ENCODE assay signal across 14 cellular contexts in genomic region chr16:87992142-87992541, GRCh38. TPM values are rescaled to one million over a fixed set of nuclear protein-coding genes. Genes with fewer than 3 reads are reported as not detected.
DNase-seq lines count a peak whose midpoint lies in the region; ATAC-seq, FAIRE-seq and TF ChIP-seq lines count a peak whose summit lies in the region.
"Not testable (repeated sequence)": the region's sequence is repeated elsewhere in the genome, so short reads cannot be mapped to it uniquely, and the experiment has no call there.
"Had no signal": no experiment of that assay in that cellular context is flagged by ENCODE, and none has a peak within 500 bp of the region (broad histone marks: within the 10 kb centered on the region; RNA-seq: fewer than 3 reads in every experiment).

No MANE protein-coding gene starts in this region.

- H2BK5ac ChIP-seq in H1 (ENCODE audit: low read depth, low read length) = not testable (repeated sequence)

- FAIRE-seq in A549 (lab: Jason Lieb, UNC); H1 (lab: Jason Lieb, UNC); HepG2 (lab: Jason Lieb, UNC): not testable (repeated sequence)

- H3K27me3 ChIP-seq in H1 (replicated peaks in 1 of 4; ENCODE audit: control insufficient read depth in 3 of 4, extremely low read depth in 1 of 4, insufficient read depth in 3 of 4, low read length in 3 of 4); HepG2 (ENCODE audit: control insufficient read depth in 1 of 2, insufficient read depth in 2 of 2, low read length in 2 of 2): not testable (repeated sequence)

- in situ Hi-C loops in HepG2 (cut with HindIII; ENCODE audit: extremely low pct_ligation_motif_present, low pct_unique_long_range_greater_than_20kb) = not testable (repeated sequence)

- not testable (repeated sequence) for DNase-seq in A549 (ENCODE audit: low read depth in 1 of 2, low spot score in 1 of 2); activated CD8-positive, alpha-beta T cell treated with anti-CD3 and anti-CD28 coated beads for 36 hours; H1 (ENCODE audit: low read depth in 1 of 2, low spot score in 2 of 2); HepG2 (ENCODE audit: low spot score)

- not testable (repeated sequence) for H3K18ac ChIP-seq in H1 (ENCODE audit: extremely low read depth, low read length)

- H3K9ac ChIP-seq in H1 (replicated peaks in 1 of 4; ENCODE audit: extremely low read depth in 1 of 4, low read depth in 3 of 4, low read length in 3 of 4); HepG2 (ENCODE audit: insufficient read depth, low read depth, low read length): not testable (repeated sequence)

- not testable (repeated sequence) for TF ChIP-seq RAD21 in A549 (conservative IDR thresholded peaks at IDR 0.05 in 1 of 2, IDR thresholded peaks at IDR 0.05 in 1 of 2); H1 (IDR thresholded peaks at IDR 0.05 in 1 of 2, conservative IDR thresholded peaks at IDR 0.05 in 1 of 2; ENCODE audit: low read depth in 2 of 2, low read length in 2 of 2); HepG2 (CRISPR knock-in tag; IDR thresholded peaks at IDR 0.05)

- CTCF ChIA-PET in A549 (lab: Yijun Ruan, JAX); activated CD8-positive, alpha-beta T cell treated with anti-CD3 and anti-CD28 coated beads for 36 hours (lab: Charles Lee); H1 (lab: Charles Lee; ENCODE audit: partially characterized antibody); HepG2 (lab: Yijun Ruan, JAX; ENCODE audit: low intra/inter-chr PET ratio, low total read pairs): not testable (repeated sequence)

- not testable (repeated sequence) for ATAC-seq in A549; activated CD8-positive, alpha-beta T cell treated with anti-CD3 and anti-CD28 coated beads for 36 hours; HepG2

- H3K79me1 ChIP-seq in H1 (ENCODE audit: low read depth, low read length) = not testable (repeated sequence)

- not testable (repeated sequence) for H4K20me1 ChIP-seq in H1 (replicated peaks in 1 of 2; ENCODE audit: control insufficient read depth in 1 of 2, insufficient read depth in 2 of 2, low read length in 2 of 2); HepG2 (ENCODE audit: insufficient read depth, low read length)

- not testable (repeated sequence) for H3K9me3 Mint-ChIP-seq in activated CD8-positive, alpha-beta T cell treated with anti-CD3 and anti-CD28 coated beads for 36 hours

- H3K79me2 ChIP-seq in H1 (ENCODE audit: control insufficient read depth in 1 of 2, insufficient read depth in 2 of 2, low read length in 2 of 2); HepG2 (ENCODE audit: insufficient read depth, low read length): not testable (repeated sequence)

- not testable (repeated sequence) for H4K91ac ChIP-seq in H1 (replicated peaks; ENCODE audit: insufficient read length, low read length)

- H3K56ac ChIP-seq in H1 (replicated peaks; ENCODE audit: insufficient read length, low read depth, low read length) = not testable (repeated sequence)

- intact Hi-C loops in activated CD8-positive, alpha-beta T cell treated with anti-CD3 and anti-CD28 coated beads for 36 hours (cut with micrococcal nuclease); HepG2 (cut with micrococcal nuclease; ENCODE audit: unreplicated experiment): not testable (repeated sequence)

- not testable (repeated sequence) for H3K4ac ChIP-seq in H1 (replicated peaks; ENCODE audit: insufficient read length, low read depth, low read length)

- not testable (repeated sequence) for H2AFZ ChIP-seq in H1 (ENCODE audit: low read length); HepG2 (ENCODE audit: low read length)

- not testable (repeated sequence) for H2BK120ac ChIP-seq in H1 (replicated peaks; ENCODE audit: low read depth, low read length)

- H3K4me3 ChIP-seq in A549; H1 (ENCODE audit: extremely low read depth in 1 of 4, insufficient read depth in 2 of 4, low read depth in 3 of 4, low read length in 4 of 4); HepG2 (replicated peaks in 1 of 3; ENCODE audit: insufficient read depth in 1 of 3, low read depth in 2 of 3, low read length in 3 of 3): not testable (repeated sequence)

- H3K14ac ChIP-seq in H1 (ENCODE audit: insufficient read length) = not testable (repeated sequence)

- H3K9me3 ChIP-seq in A549; H1 (ENCODE audit: insufficient read depth in 2 of 2, low read depth in 1 of 2, low read length in 1 of 2); HepG2 (ENCODE audit: low read length): not testable (repeated sequence)

- not testable (repeated sequence) for H2BK15ac ChIP-seq in H1 (ENCODE audit: low read length)

- not testable (repeated sequence) for H3K23ac ChIP-seq in H1 (ENCODE audit: insufficient read length)

- H3K23me2 ChIP-seq in H1 (ENCODE audit: low read depth, low read length) = not testable (repeated sequence)

- H2BK20ac ChIP-seq in H1 (ENCODE audit: low read length) = not testable (repeated sequence)

- not testable (repeated sequence) for H3K4me3 Mint-ChIP-seq in activated CD8-positive, alpha-beta T cell treated with anti-CD3 and anti-CD28 coated beads for 36 hours

- not testable (repeated sequence) for H2AK5ac ChIP-seq in H1 (ENCODE audit: low read depth, low read length)

- not testable (repeated sequence) for H4K8ac ChIP-seq in H1 (ENCODE audit: extremely low read depth, insufficient read depth, low read length)

- H3K4me1 Mint-ChIP-seq in activated CD8-positive, alpha-beta T cell treated with anti-CD3 and anti-CD28 coated beads for 36 hours (ENCODE audit: low read depth) = not testable (repeated sequence)

- TF ChIP-seq EP300 in A549 (IDR thresholded peaks at IDR 0.05); H1 (IDR thresholded peaks at IDR 0.05; ENCODE audit: borderline replicate concordance in 1 of 2, low read depth in 2 of 2, low read length in 2 of 2); HepG2 (IDR thresholded peaks at IDR 0.05; ENCODE audit: low read depth in 2 of 2, low read length in 2 of 2); HepG2 (CRISPR knock-in tag; IDR thresholded peaks at IDR 0.05; ENCODE audit: borderline replicate concordance): not testable (repeated sequence)

- not testable (repeated sequence) for H3K27me3 Mint-ChIP-seq in activated CD8-positive, alpha-beta T cell treated with anti-CD3 and anti-CD28 coated beads for 36 hours

- BruUV-seq in HepG2 (replicated peaks; lab: Mats Ljungman, UMichigan) = not testable (repeated sequence)

- POLR2A ChIA-PET in A549 (lab: Yijun Ruan, JAX); activated CD8-positive, alpha-beta T cell treated with anti-CD3 and anti-CD28 coated beads for 36 hours (lab: Charles Lee); H1 (lab: Charles Lee; ENCODE audit: partially characterized antibody); HepG2 (lab: Yijun Ruan, JAX): not testable (repeated sequence)

- peaks cover 10% of the 10 kb centered on the region for H3K36me3 Mint-ChIP-seq in activated CD8-positive, alpha-beta T cell treated with anti-CD3 and anti-CD28 coated beads for 36 hours (ENCODE audit: low read depth)

- WGBS in A549 (ENCODE audit: missing lambda C conversion rate) = 91% methylated on average over 7 of the region's 7 CpGs
- WGBS in H1 (ENCODE audit: extremely low coverage in 1 of 2, insufficient coverage in 1 of 2, insufficient read length in 1 of 2, insufficient replicate concordance in 2 of 2, low coverage in 1 of 2, low lambda C conversion rate in 2 of 2, missing lambda C conversion rate in 1 of 2), 2 experiments = 99% methylated on average over 7 of the region's 7 CpGs; no CpG with 5 or more reads in 1 of the 2 experiments
- 92% methylated on average over 7 of the region's 7 CpGs for WGBS in HepG2 (ENCODE audit: low lambda C conversion rate)

- not testable (repeated sequence) for H3K36me3 ChIP-seq in H1 (ENCODE audit: control insufficient read depth in 2 of 4, insufficient read depth in 4 of 4, low read length in 3 of 4)
- peaks cover 1 to 19% of the 10 kb centered on the region in 2 experiments; a peak in 2 of 5 replicates for H3K36me3 ChIP-seq in HepG2 (replicated peaks in 1 of 2; ENCODE audit: control insufficient read depth in 1 of 2, insufficient read depth in 2 of 2, low read length in 2 of 2)

- H3K4me2 ChIP-seq in A549; H1 (ENCODE audit: insufficient read depth in 1 of 2, low read depth in 2 of 2, low read length in 2 of 2); HepG2 (ENCODE audit: low read depth, low read length): not testable (repeated sequence)

- TF ChIP-seq CTCF in A549 (IDR thresholded peaks at IDR 0.05); activated CD8-positive, alpha-beta T cell treated with anti-CD3 and anti-CD28 coated beads for 36 hours (IDR thresholded peaks at IDR 0.05); H1 (IDR thresholded peaks at IDR 0.05; ENCODE audit: control extremely low read depth in 1 of 3, insufficient read depth in 1 of 3, low read depth in 1 of 3, low read length in 3 of 3); HepG2 (CRISPR knock-in tag; IDR thresholded peaks at IDR 0.05): not testable (repeated sequence)

- not testable (repeated sequence) for H3K27ac ChIP-seq in A549; H1 (ENCODE audit: low read depth, low read length); HepG2 (ENCODE audit: extremely low read length, insufficient read depth, low read length)

- not testable (repeated sequence) for H3K4me1 ChIP-seq in A549; H1 (replicated peaks in 1 of 4; ENCODE audit: control insufficient read depth in 3 of 4, insufficient read depth in 4 of 4, low read length in 3 of 4); HepG2 (ENCODE audit: insufficient read depth, low read length)

- not testable (repeated sequence) for H4K5ac ChIP-seq in H1 (ENCODE audit: insufficient read length, low read depth, low read length)

- H3K27ac Mint-ChIP-seq in activated CD8-positive, alpha-beta T cell treated with anti-CD3 and anti-CD28 coated beads for 36 hours = peak overlapping the region; percentile 0

- not testable (repeated sequence) for TF ChIP-seq POLR2A in A549 (IDR thresholded peaks at IDR 0.05; ENCODE audit: low read length); H1 (IDR thresholded peaks at IDR 0.05; ENCODE audit: control extremely low read depth in 1 of 2, low read depth in 2 of 2, low read length in 2 of 2); HepG2 (IDR thresholded peaks at IDR 0.05; ENCODE audit: insufficient read depth in 1 of 2, low read depth in 2 of 2, low read length in 2 of 2)

- not testable (repeated sequence) for H2BK12ac ChIP-seq in H1 (ENCODE audit: low read depth, low read length)

RNA-seq across cellular contexts. Expression of gene BANP, which starts 40.9 kb away (rescaled TPM):
- 17.1 and 18.1 TPM in 2 replicates for polyA plus RNA-seq in A549 (2011; rRNA removed)
- polyA plus RNA-seq in A549 (2012; cell fraction: cytosol; rRNA removed) = 26.4 and 27.3 TPM in 2 replicates
- polyA plus RNA-seq in A549 (2012; cell fraction: nucleus; rRNA removed) = 52.3 and 59.7 TPM in 2 replicates
- 13.6 to 17.2 TPM (median 16.5 TPM) in 3 replicates for polyA plus RNA-seq in A549 (2017; fragmentation: RNase III; extraction: RNeasy Plus Mini Kit Qiagen cat#74134 plus additional on column Dnase treatment)
- polyA minus RNA-seq in A549 (2011; rRNA and poly(A)+ RNA removed) = 30.8 and 44.8 TPM in 2 replicates
- total RNA-seq in activated CD8-positive, alpha-beta T cell treated with anti-CD3 and anti-CD28 coated beads for 36 hours = 10 to 100 TPM; 32.1 to 36.1 TPM
- 39.3 and 39.8 TPM in 2 replicates for total RNA-seq in H1 (2021; fragmentation: NEBNext Ultra II Directional; extraction: Animal tissue kit (Norgen Biotek cat#: 25700))
- polyA plus RNA-seq in H1 (2011; rRNA removed) = 25.8 and 29.0 TPM in 2 replicates
- polyA plus RNA-seq in H1 (2011; cell fraction: cytosol; rRNA removed) = 33.5 TPM
- 65.3 TPM for polyA plus RNA-seq in H1 (2011; cell fraction: nucleus; rRNA removed)
- 20.1 to 25.9 TPM (median 23.8 TPM) in 4 replicates for polyA plus RNA-seq in H1 (2012, experiment 1 of 2)
- polyA plus RNA-seq in H1 (2012, experiment 2 of 2) = 21.4 TPM
- 20.6 TPM for polyA plus RNA-seq in H1 (2013, experiment 1 of 2)
- polyA plus RNA-seq in H1 (2013, experiment 2 of 2) = 21.1 TPM
- 45.5 and 52.3 TPM in 2 replicates for polyA minus RNA-seq in H1 (2011; rRNA and poly(A)+ RNA removed)
- 25.0 TPM for polyA minus RNA-seq in H1 (2011; cell fraction: cytosol; rRNA and poly(A)+ RNA removed)
- polyA minus RNA-seq in H1 (2011; cell fraction: nucleus; rRNA and poly(A)+ RNA removed) = 52.7 TPM
- total RNA-seq in HepG2 (2016; rRNA removed; fragmentation: Illumina TruSeq; extraction: Trizol) = 13.0 and 20.2 TPM in 2 replicates
- 63.3 and 63.4 TPM in 2 replicates for total RNA-seq in HepG2 (2016; cell fraction: cytosol; rRNA removed; fragmentation: Illumina TruSeq; extraction: Trizol; ENCODE audit: low read depth)
- total RNA-seq in HepG2 (2016; cell fraction: insoluble cytoplasmic fraction; rRNA removed; fragmentation: Illumina TruSeq; extraction: Trizol) = 11.2 and 21.0 TPM in 2 replicates
- 26.8 and 28.3 TPM in 2 replicates for total RNA-seq in HepG2 (2016; cell fraction: membrane; rRNA removed; fragmentation: Illumina TruSeq; extraction: Trizol)
- total RNA-seq in HepG2 (2016; cell fraction: nucleus; rRNA removed; fragmentation: Illumina TruSeq; extraction: Trizol) = 25.5 and 26.4 TPM in 2 replicates
- polyA plus RNA-seq in HepG2 (2011; rRNA removed) = 23.8 and 24.6 TPM in 2 replicates
- 21.1 and 26.1 TPM in 2 replicates for polyA plus RNA-seq in HepG2 (2011; cell fraction: cytosol; rRNA removed)
- polyA plus RNA-seq in HepG2 (2011; cell fraction: nucleus; rRNA removed) = 58.9 and 72.7 TPM in 2 replicates
- polyA plus RNA-seq in HepG2 (2012) = 16.2 and 18.3 TPM in 2 replicates
- 6.1 and 6.3 TPM in 2 replicates for polyA plus RNA-seq in HepG2 (2016; cell fraction: cytosol; fragmentation: Illumina TruSeq; extraction: Trizol; ENCODE audit: low read depth)
- polyA plus RNA-seq in HepG2 (2016; cell fraction: insoluble cytoplasmic fraction; fragmentation: Illumina TruSeq; extraction: Trizol; ENCODE audit: low read depth) = 10.3 and 13.0 TPM in 2 replicates
- polyA plus RNA-seq in HepG2 (2016; cell fraction: membrane; fragmentation: Illumina TruSeq; extraction: Trizol; ENCODE audit: low read depth) = 7.4 and 8.4 TPM in 2 replicates
- 24.7 and 27.2 TPM in 2 replicates for polyA plus RNA-seq in HepG2 (2016; cell fraction: nucleus; fragmentation: Illumina TruSeq; extraction: Trizol; ENCODE audit: insufficient read depth, low read depth)
- 44.9 and 76.3 TPM in 2 replicates for polyA minus RNA-seq in HepG2 (2011; rRNA and poly(A)+ RNA removed; ENCODE audit: low replicate concordance)
- 24.6 and 25.1 TPM in 2 replicates for polyA minus RNA-seq in HepG2 (2011; cell fraction: cytosol; rRNA and poly(A)+ RNA removed)
- polyA minus RNA-seq in HepG2 (2011; cell fraction: nucleus; rRNA and poly(A)+ RNA removed) = 76.5 and 78.6 TPM in 2 replicates

RNA-seq across cellular contexts. Expression of gene CA5A, which starts 55.8 kb away (rescaled TPM):
- not detected in 2 replicates for polyA plus RNA-seq in A549 (2011; rRNA removed)
- not detected in 2 replicates for polyA plus RNA-seq in A549 (2012; cell fraction: cytosol; rRNA removed)
- not detected in 2 replicates for polyA plus RNA-seq in A549 (2012; cell fraction: nucleus; rRNA removed)
- not detected in 3 replicates for polyA plus RNA-seq in A549 (2017; fragmentation: RNase III; extraction: RNeasy Plus Mini Kit Qiagen cat#74134 plus additional on column Dnase treatment)
- polyA minus RNA-seq in A549 (2011; rRNA and poly(A)+ RNA removed) = not detected in 2 replicates
- total RNA-seq in activated CD8-positive, alpha-beta T cell treated with anti-CD3 and anti-CD28 coated beads for 36 hours = not detected
- total RNA-seq in H1 (2021; fragmentation: NEBNext Ultra II Directional; extraction: Animal tissue kit (Norgen Biotek cat#: 25700)) = not detected in 2 replicates
- not detected in 2 replicates for polyA plus RNA-seq in H1 (2011; rRNA removed)
- polyA plus RNA-seq in H1 (2011; cell fraction: cytosol; rRNA removed) = not detected
- polyA plus RNA-seq in H1 (2011; cell fraction: nucleus; rRNA removed) = not detected
- polyA plus RNA-seq in H1 (2012, experiment 1 of 2) = not detected in 4 replicates
- polyA plus RNA-seq in H1 (2012, experiment 2 of 2) = not detected
- under 0.01 TPM for polyA plus RNA-seq in H1 (2013, experiment 1 of 2)
- not detected for polyA plus RNA-seq in H1 (2013, experiment 2 of 2)
- polyA minus RNA-seq in H1 (2011; rRNA and poly(A)+ RNA removed) = not detected in 2 replicates
- not detected for polyA minus RNA-seq in H1 (2011; cell fraction: cytosol; rRNA and poly(A)+ RNA removed)
- polyA minus RNA-seq in H1 (2011; cell fraction: nucleus; rRNA and poly(A)+ RNA removed) = not detected
- 85.7 and 106 TPM in 2 replicates for total RNA-seq in HepG2 (2016; rRNA removed; fragmentation: Illumina TruSeq; extraction: Trizol)
- total RNA-seq in HepG2 (2016; cell fraction: cytosol; rRNA removed; fragmentation: Illumina TruSeq; extraction: Trizol; ENCODE audit: low read depth) = 32.7 and 37.9 TPM in 2 replicates
- total RNA-seq in HepG2 (2016; cell fraction: insoluble cytoplasmic fraction; rRNA removed; fragmentation: Illumina TruSeq; extraction: Trizol) = 85.8 and 97.2 TPM in 2 replicates
- total RNA-seq in HepG2 (2016; cell fraction: membrane; rRNA removed; fragmentation: Illumina TruSeq; extraction: Trizol) = 29.8 and 38.9 TPM in 2 replicates
- 97.3 and 115 TPM in 2 replicates for total RNA-seq in HepG2 (2016; cell fraction: nucleus; rRNA removed; fragmentation: Illumina TruSeq; extraction: Trizol)
- polyA plus RNA-seq in HepG2 (2011; rRNA removed) = 66.8 and 70.0 TPM in 2 replicates
- 69.7 and 71.1 TPM in 2 replicates for polyA plus RNA-seq in HepG2 (2011; cell fraction: cytosol; rRNA removed)
- polyA plus RNA-seq in HepG2 (2011; cell fraction: nucleus; rRNA removed) = 186 and 199 TPM in 2 replicates
- 44.2 and 48.2 TPM in 2 replicates for polyA plus RNA-seq in HepG2 (2012)
- 21.5 and 23.0 TPM in 2 replicates for polyA plus RNA-seq in HepG2 (2016; cell fraction: cytosol; fragmentation: Illumina TruSeq; extraction: Trizol; ENCODE audit: low read depth)
- polyA plus RNA-seq in HepG2 (2016; cell fraction: insoluble cytoplasmic fraction; fragmentation: Illumina TruSeq; extraction: Trizol; ENCODE audit: low read depth) = 68.8 and 71.9 TPM in 2 replicates
- 18.4 and 18.5 TPM in 2 replicates for polyA plus RNA-seq in HepG2 (2016; cell fraction: membrane; fragmentation: Illumina TruSeq; extraction: Trizol; ENCODE audit: low read depth)
- polyA plus RNA-seq in HepG2 (2016; cell fraction: nucleus; fragmentation: Illumina TruSeq; extraction: Trizol; ENCODE audit: insufficient read depth, low read depth) = 127 and 130 TPM in 2 replicates
- 132 TPM in 1 of 2 replicates, not detected in the other for polyA minus RNA-seq in HepG2 (2011; rRNA and poly(A)+ RNA removed; ENCODE audit: low replicate concordance)
- polyA minus RNA-seq in HepG2 (2011; cell fraction: cytosol; rRNA and poly(A)+ RNA removed) = 12.6 and 15.9 TPM in 2 replicates
- 114 and 132 TPM in 2 replicates for polyA minus RNA-seq in HepG2 (2011; cell fraction: nucleus; rRNA and poly(A)+ RNA removed)
- total RNA-seq: A172; A673; CD4-positive, alpha-beta memory T cell; CD4-positive, CD25-positive, alpha-beta regulatory T cell; CD8-positive, alpha-beta memory T cell; Daoy; G401; GM12878 had no signal
- polyA plus RNA-seq: AG04450; CD14-positive monocyte; CD4-positive, alpha-beta memory T cell; CD4-positive, CD25-positive, alpha-beta regulatory T cell; CD8-positive, alpha-beta memory T cell; GM12878 had no signal

Comparison
In these comparisons a context has a peak if more than half of its experiments do, and no peak if none do; other contexts are left out.
1. RNA of gene CA5A, which starts 55.8 kb away (total RNA-seq): 29.8 to 115 TPM in HepG2; not detected in H1 and not detected in activated CD8-positive, alpha-beta T cell treated with anti-CD3 and anti-CD28 coated beads for 36 hours; every median in the first group is over 10 times any median in the second.